Comparison of ENCODE assay signal across 17 cellular contexts in the genomic region with DNA sequence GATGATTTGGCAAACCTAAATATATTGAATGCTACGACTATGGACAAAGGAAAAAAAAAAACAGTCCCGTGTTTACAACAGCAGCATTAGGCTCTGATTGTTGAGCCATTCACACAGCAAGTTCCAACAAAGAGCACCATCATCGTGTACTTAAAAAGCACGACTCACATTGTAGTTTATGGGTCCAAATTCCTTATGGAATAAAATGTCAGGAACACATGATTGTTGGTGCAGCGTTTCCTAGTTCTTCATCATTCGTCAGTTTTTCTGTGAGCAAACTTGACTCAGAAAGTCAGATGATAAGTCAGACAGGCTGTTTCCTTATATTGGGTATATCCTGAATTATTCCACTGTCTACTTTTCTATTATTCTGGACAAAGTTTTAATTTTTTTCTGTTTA.
"Had no signal": no experiment of that assay in that cellular context is flagged by ENCODE, and none has a peak within 500 bp of the region (broad histone marks: within the 10 kb centered on the region; RNA-seq: fewer than 3 reads in every experiment).

No MANE protein-coding gene starts in this region.

- H3K27ac ChIP-seq: colonic mucosa, neutrophil, parathyroid adenoma, spleen had no signal

- H3K27me3 ChIP-seq: colonic mucosa, neutrophil had no signal

- ATAC-seq: activated CD8-positive, alpha-beta T cell treated with anti-CD3 and anti-CD28 coated beads for 36 hours; esophagus mucosa; naive thymus-derived CD8-positive, alpha-beta T cell; stimulated activated naive B cell treated with anti-CD40 and anti-IgM and Interleukin-4, amounts not matched to agents 10 μg/mL and 1 μg/mL and 100 μg/mL, for 72 hours had no signal

- H2AFZ ChIP-seq: parathyroid adenoma had no signal

- H3K4me3 ChIP-seq: colonic mucosa, spleen had no signal

- H3K9me3 ChIP-seq: colonic mucosa, neutrophil, spleen had no signal

- H3K4me1 ChIP-seq: colonic mucosa, parathyroid adenoma, spleen had no signal

- DNase-seq: activated B cell treated with CpG ODN at 0.5 μM for 24 hours; activated CD4-positive, alpha-beta T cell treated with anti-CD3 and anti-CD28 coated beads, Interleukin-2, amount 10 ng/mL, durations not matched to agents 24 days and 14 days; activated CD8-positive, alpha-beta T cell treated with anti-CD3 and anti-CD28 coated beads for 36 hours; activated naive CD4-positive, alpha-beta T cell treated with Interleukin-2 at 50 U/mL for 16 hours; activated naive CD8-positive, alpha-beta T cell treated with anti-CD3 and anti-CD28 coated beads, Interleukin-2, amount 10 ng/mL, durations not matched to agents 7 days and 5 days; activated T-cell treated with anti-CD3 and anti-CD28 coated beads, Interleukin-2, amount 50 U/mL, for 24 hours; anterior cingulate cortex; colonic mucosa; head of caudate nucleus; kidney glomerular epithelial cell; naive thymus-derived CD8-positive, alpha-beta T cell; spleen; stimulated activated CD4-positive, alpha-beta T cell treated with anti-CD3 and anti-CD28 coated beads, Interleukin-4, amount 100 ng/mL, for 4 hours; stimulated activated naive B cell treated with anti-CD40 and anti-IgM and Interleukin-4, amounts not matched to agents 10 μg/mL and 1 μg/mL and 100 μg/mL, for 72 hours had no signal

- H3K9ac ChIP-seq: parathyroid adenoma had no signal

- H3K36me3 ChIP-seq: colonic mucosa, spleen had no signal

- H3K79me2 ChIP-seq: parathyroid adenoma had no signal
